ENCODE assay signal across 18 cellular contexts in genomic region chr21:34570315-34570714, GRCh38. TPM values are rescaled to one million over a fixed set of nuclear protein-coding genes. Genes with fewer than 3 reads are reported as not detected.
"Had no signal": no experiment of that assay in that cellular context is flagged by ENCODE, and none has a peak within 500 bp of the region (broad histone marks: within the 10 kb centered on the region; RNA-seq: fewer than 3 reads in every experiment).

No MANE protein-coding gene starts in this region.

- H3K27ac Mint-ChIP-seq: activated B cell treated with CpG ODN at 0.5 μM for 24 hours; activated CD4-positive, alpha-beta T cell treated with anti-CD3 and anti-CD28 coated beads, Interleukin-2, amount 10 ng/mL, durations not matched to agents 24 days and 14 days; activated naive CD4-positive, alpha-beta T cell treated with anti-CD3 and anti-CD28 coated beads, Interleukin-2, amount 10 ng/mL, durations not matched to agents 7 days and 5 days; activated T-helper 2 cell treated with anti-CD3 and anti-CD28 coated beads, Interferon-gamma antibody, Interleukin-2, Interleukin-4, amounts not matched to agents 10 μg/mL and 5 μg/mL and 100 μg/mL, durations not matched to agents 14 hours and 24 hours and 36 hours; T-helper 17 cell had no signal

- H3K27ac ChIP-seq: epithelial cell of prostate, ovary, suprapubic skin had no signal

- H3K27me3 ChIP-seq: ovary, suprapubic skin, upper lobe of left lung had no signal

- ATAC-seq: effector memory CD8-positive, alpha-beta T cell; left ventricle myocardium superior; stimulated activated naive CD8-positive, alpha-beta T cell treated with anti-CD3 and anti-CD28 coated beads, Interleukin-15, Interleukin-2, amounts not matched to agents 100 U/mL and 50 U/mL, for 24 hours; T-helper 17 cell had no signal

- H3K9me3 ChIP-seq: ovary, suprapubic skin, upper lobe of left lung had no signal

- H3K36me3 ChIP-seq: ovary, suprapubic skin, upper lobe of left lung had no signal

- DNase-seq: activated B cell treated with CpG ODN at 0.5 μM for 24 hours; activated CD4-positive, alpha-beta T cell treated with anti-CD3 and anti-CD28 coated beads, Interleukin-2, amount 10 ng/mL, durations not matched to agents 24 days and 14 days; activated CD8-positive, alpha-beta memory T cell treated with anti-CD3 and anti-CD28 coated beads for 24 hours; activated naive CD4-positive, alpha-beta T cell treated with anti-CD3 and anti-CD28 coated beads, Interleukin-2, amount 10 ng/mL, durations not matched to agents 7 days and 5 days; central memory CD4-positive, alpha-beta T cell; cortex of kidney; effector memory CD8-positive, alpha-beta T cell; glutamatergic neuron; left ventricle myocardium superior; ovary; stimulated activated CD4-positive, alpha-beta T cell treated with anti-CD3 and anti-CD28 coated beads, Interleukin-2, amount 100 ng/mL, for 48 hours; stimulated activated naive CD8-positive, alpha-beta T cell treated with anti-CD3 and anti-CD28 coated beads, Interleukin-15, Interleukin-2, amounts not matched to agents 100 U/mL and 50 U/mL, for 24 hours; T-helper 17 cell; upper lobe of left lung had no signal

- H3K4me3 ChIP-seq: ovary, suprapubic skin, upper lobe of left lung had no signal

- H3K4me1 Mint-ChIP-seq: activated CD4-positive, alpha-beta T cell treated with anti-CD3 and anti-CD28 coated beads, Interleukin-2, amount 10 ng/mL, durations not matched to agents 24 days and 14 days; activated naive CD4-positive, alpha-beta T cell treated with anti-CD3 and anti-CD28 coated beads, Interleukin-2, amount 10 ng/mL, durations not matched to agents 7 days and 5 days; T-helper 17 cell had no signal

- H3K27me3 Mint-ChIP-seq: activated B cell treated with CpG ODN at 0.5 μM for 24 hours; activated CD4-positive, alpha-beta T cell treated with anti-CD3 and anti-CD28 coated beads, Interleukin-2, amount 10 ng/mL, durations not matched to agents 24 days and 14 days; activated naive CD4-positive, alpha-beta T cell treated with anti-CD3 and anti-CD28 coated beads, Interleukin-2, amount 10 ng/mL, durations not matched to agents 7 days and 5 days; effector memory CD8-positive, alpha-beta T cell; T-helper 17 cell had no signal

- H3K9me3 Mint-ChIP-seq: effector memory CD8-positive, alpha-beta T cell had no signal

- H3K4me3 Mint-ChIP-seq: activated B cell treated with CpG ODN at 0.5 μM for 24 hours; activated CD4-positive, alpha-beta T cell treated with anti-CD3 and anti-CD28 coated beads, Interleukin-2, amount 10 ng/mL, durations not matched to agents 24 days and 14 days; activated naive CD4-positive, alpha-beta T cell treated with anti-CD3 and anti-CD28 coated beads, Interleukin-2, amount 10 ng/mL, durations not matched to agents 7 days and 5 days; effector memory CD8-positive, alpha-beta T cell; neural crest cell; T-helper 17 cell had no signal

RNA-seq across cellular contexts. Expression of gene KCNE1, which starts 58.3 kb away (rescaled TPM):
- total RNA-seq: activated B cell treated with CpG ODN at 0.5 μM for 24 hours; activated CD4-positive, alpha-beta T cell treated with anti-CD3 and anti-CD28 coated beads, Interleukin-2, amount 10 ng/mL, durations not matched to agents 24 days and 14 days had no signal
